10 cellular contexts compared by ENCODE assay signal in genomic region chr15:38670142-38671002, GRCh38.
A peak's percentile ranks its signal among the peaks of the same experiment; 100 is the strongest.
DNase-seq lines count a peak whose midpoint lies in the region; ATAC-seq and TF ChIP-seq lines count a peak whose summit lies in the region.
"Had no signal": no experiment of that assay in that cellular context is flagged by ENCODE, and none has a peak within 500 bp of the region (broad histone marks: within the 10 kb centered on the region; RNA-seq: fewer than 3 reads in every experiment).

No MANE protein-coding gene starts in this region.

- TF ChIP-seq CTCF in uterus (IDR thresholded peaks at IDR 0.05) (no peak), esophagus muscularis mucosa (IDR thresholded peaks at IDR 0.05) (no peak)

- no peaks in the 10 kb centered on the region for H3K27me3 ChIP-seq in uterus
- peaks cover 0 to 39% (median 0%) of the 10 kb centered on the region in 4 donors for H3K27me3 ChIP-seq in esophagus muscularis mucosa

- peak overlapping the region; percentile 36 for H3K4me3 Mint-ChIP-seq in activated T-cell treated with anti-CD3 and anti-CD28 coated beads, Interleukin-2, amount 50 U/mL, for 24 hours

- no peaks in the 10 kb centered on the region for H3K27me3 Mint-ChIP-seq in activated T-cell treated with anti-CD3 and anti-CD28 coated beads, Interleukin-2, amount 50 U/mL, for 24 hours

- peaks cover 92% of the 10 kb centered on the region for H3K4me1 Mint-ChIP-seq in activated T-cell treated with anti-CD3 and anti-CD28 coated beads, Interleukin-2, amount 50 U/mL, for 24 hours (ENCODE audit: low read depth)

- H3K27ac Mint-ChIP-seq in activated T-cell treated with anti-CD3 and anti-CD28 coated beads, Interleukin-2, amount 50 U/mL, for 24 hours = peak overlapping the region; percentile 90

- 83% methylated on average over 3 of the region's 3 CpGs for WGBS in esophagus muscularis mucosa

- no peak for TF ChIP-seq EP300 in esophagus muscularis mucosa (IDR thresholded peaks at IDR 0.05)

- no peak for TF ChIP-seq POLR2A in uterus (IDR thresholded peaks at IDR 0.05)
- TF ChIP-seq POLR2A in esophagus muscularis mucosa (IDR thresholded peaks at IDR 0.05; ENCODE audit: low read depth) = no peak
- TF ChIP-seq POLR2A in erythroblast (IDR thresholded peaks at IDR 0.05; ENCODE audit: low read length) = no peak

- ATAC-seq in GM19397 (IDR thresholded peaks at IDR 0.05; ENCODE audit: unreplicated experiment) = peak; percentile 35
- peak; percentile 33 for ATAC-seq in HG03159 (IDR thresholded peaks at IDR 0.05; ENCODE audit: unreplicated experiment)
- ATAC-seq: HCT116 had no signal

- H3K9me3 ChIP-seq in uterus (no peaks in the 10 kb centered on the region), esophagus muscularis mucosa (no peaks in the 10 kb centered on the region)
- H3K9me3 ChIP-seq: SJSA1 had no signal

- H3K36me3 ChIP-seq in uterus (no peaks in the 10 kb centered on the region), esophagus muscularis mucosa (no peaks in the 10 kb centered on the region)
- H3K36me3 ChIP-seq: SJSA1 had no signal

- no peak for DNase-seq in activated T-cell treated with anti-CD3 and anti-CD28 coated beads, Interleukin-2, amount 50 U/mL, for 24 hours
- DNase-seq in stimulated activated CD8-positive, alpha-beta memory T cell treated with anti-CD3 and anti-CD28 coated beads, Interleukin-12 subunit alpha, Interleukin-12 subunit beta, amount 100 ng/mL, for 4 hours (ENCODE audit: low read depth) = peak; percentile 40
- DNase-seq in kidney glomerular epithelial cell (lab: John Stamatoyannopoulos, UW) (no peak), uterus (no peak), esophagus muscularis mucosa (ENCODE audit: extremely low spot score) (no peak), erythroblast (lab: John Stamatoyannopoulos, UW) (no peak)

- no peaks in the 10 kb centered on the region for H3K36me3 Mint-ChIP-seq in activated T-cell treated with anti-CD3 and anti-CD28 coated beads, Interleukin-2, amount 50 U/mL, for 24 hours (ENCODE audit: low read depth)

- intact Hi-C loops in uterus (cut with DNase I; ENCODE audit: low total_unique reads) (no loop called here), esophagus muscularis mucosa (cut with DNase I) (no loop called here)

- H3K9me3 Mint-ChIP-seq in activated T-cell treated with anti-CD3 and anti-CD28 coated beads, Interleukin-2, amount 50 U/mL, for 24 hours = peaks cover 13% of the 10 kb centered on the region

- H3K4me3 ChIP-seq in uterus = no peak overlapping the region
- H3K4me3 ChIP-seq in esophagus muscularis mucosa = no peak overlapping the region
- H3K4me3 ChIP-seq: SJSA1 had no signal

- H3K4me1 ChIP-seq in uterus = no peaks in the 10 kb centered on the region
- peaks cover 0 to 4% (median 0%) of the 10 kb centered on the region in 4 donors for H3K4me1 ChIP-seq in esophagus muscularis mucosa
- H3K4me1 ChIP-seq: SJSA1 had no signal

- H3K27ac ChIP-seq in uterus (no peak overlapping the region), esophagus muscularis mucosa (replicated peaks in 1 of 4) (no peak overlapping the region)
- H3K27ac ChIP-seq: SJSA1 had no signal
